ENCODE assay signal across 1 cellular context in the genomic region with DNA sequence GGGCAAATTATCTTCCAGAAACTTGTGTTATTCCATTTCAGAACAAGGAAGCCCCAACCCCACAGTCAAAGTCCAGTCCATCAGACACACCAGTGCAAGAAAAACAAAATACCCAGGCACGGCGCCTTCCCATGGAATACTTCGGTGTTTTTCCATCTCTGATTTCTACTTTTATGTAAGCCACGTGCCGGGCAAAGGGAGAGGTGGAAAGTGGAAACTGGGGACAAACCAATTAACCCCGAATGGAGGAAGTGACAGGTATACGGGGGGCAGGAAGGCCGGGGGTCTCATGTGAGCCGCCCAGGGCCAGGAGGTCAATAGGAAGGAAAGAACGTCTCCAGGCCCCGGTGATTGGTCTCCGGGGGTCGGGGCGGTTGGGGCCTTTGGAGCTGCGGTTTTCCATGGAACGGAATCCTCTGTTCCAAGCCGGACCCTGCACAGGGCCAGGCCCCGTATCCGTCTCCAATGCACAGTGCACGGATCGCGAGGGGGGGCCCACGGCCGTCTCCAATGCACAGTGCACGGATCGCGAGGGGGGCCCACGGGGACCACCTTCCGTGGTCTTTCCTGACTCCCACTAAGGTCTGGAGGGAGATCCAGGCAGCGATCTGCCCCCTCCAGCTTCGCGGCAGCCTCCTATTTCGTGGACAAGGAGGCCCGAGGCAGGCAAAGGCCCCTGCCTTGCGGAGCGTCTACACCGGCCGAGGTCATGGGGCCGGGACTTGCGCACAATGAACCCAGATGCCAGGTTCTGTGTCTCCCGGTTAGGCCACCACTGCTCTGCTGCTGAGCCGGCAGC.
TF ChIP-seq lines count a peak whose summit lies in the region.

No MANE protein-coding gene starts in this region.

TF ChIP-seq in WTC11, 78 proteins besides CTCF, POLR2A, EP300 and RAD21 (continued from another document):
- TF ChIP-seq, protein P1, sequence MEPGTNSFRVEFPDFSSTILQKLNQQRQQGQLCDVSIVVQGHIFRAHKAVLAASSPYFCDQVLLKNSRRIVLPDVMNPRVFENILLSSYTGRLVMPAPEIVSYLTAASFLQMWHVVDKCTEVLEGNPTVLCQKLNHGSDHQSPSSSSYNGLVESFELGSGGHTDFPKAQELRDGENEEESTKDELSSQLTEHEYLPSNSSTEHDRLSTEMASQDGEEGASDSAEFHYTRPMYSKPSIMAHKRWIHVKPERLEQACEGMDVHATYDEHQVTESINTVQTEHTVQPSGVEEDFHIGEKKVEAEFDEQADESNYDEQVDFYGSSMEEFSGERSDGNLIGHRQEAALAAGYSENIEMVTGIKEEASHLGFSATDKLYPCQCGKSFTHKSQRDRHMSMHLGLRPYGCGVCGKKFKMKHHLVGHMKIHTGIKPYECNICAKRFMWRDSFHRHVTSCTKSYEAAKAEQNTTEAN (CRISPR knock-in tag; IDR thresholded peaks at IDR 0.05): no peak
- TF ChIP-seq, protein P2, sequence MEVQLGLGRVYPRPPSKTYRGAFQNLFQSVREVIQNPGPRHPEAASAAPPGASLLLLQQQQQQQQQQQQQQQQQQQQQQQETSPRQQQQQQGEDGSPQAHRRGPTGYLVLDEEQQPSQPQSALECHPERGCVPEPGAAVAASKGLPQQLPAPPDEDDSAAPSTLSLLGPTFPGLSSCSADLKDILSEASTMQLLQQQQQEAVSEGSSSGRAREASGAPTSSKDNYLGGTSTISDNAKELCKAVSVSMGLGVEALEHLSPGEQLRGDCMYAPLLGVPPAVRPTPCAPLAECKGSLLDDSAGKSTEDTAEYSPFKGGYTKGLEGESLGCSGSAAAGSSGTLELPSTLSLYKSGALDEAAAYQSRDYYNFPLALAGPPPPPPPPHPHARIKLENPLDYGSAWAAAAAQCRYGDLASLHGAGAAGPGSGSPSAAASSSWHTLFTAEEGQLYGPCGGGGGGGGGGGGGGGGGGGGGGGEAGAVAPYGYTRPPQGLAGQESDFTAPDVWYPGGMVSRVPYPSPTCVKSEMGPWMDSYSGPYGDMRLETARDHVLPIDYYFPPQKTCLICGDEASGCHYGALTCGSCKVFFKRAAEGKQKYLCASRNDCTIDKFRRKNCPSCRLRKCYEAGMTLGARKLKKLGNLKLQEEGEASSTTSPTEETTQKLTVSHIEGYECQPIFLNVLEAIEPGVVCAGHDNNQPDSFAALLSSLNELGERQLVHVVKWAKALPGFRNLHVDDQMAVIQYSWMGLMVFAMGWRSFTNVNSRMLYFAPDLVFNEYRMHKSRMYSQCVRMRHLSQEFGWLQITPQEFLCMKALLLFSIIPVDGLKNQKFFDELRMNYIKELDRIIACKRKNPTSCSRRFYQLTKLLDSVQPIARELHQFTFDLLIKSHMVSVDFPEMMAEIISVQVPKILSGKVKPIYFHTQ (CRISPR knock-in tag; IDR thresholded peaks at IDR 0.05): no peak
- TF ChIP-seq JUN (CRISPR knock-in tag; IDR thresholded peaks at IDR 0.05) (no peak), ZBTB21 (CRISPR knock-in tag; IDR thresholded peaks at IDR 0.05; ENCODE audit: borderline replicate concordance) (no peak), NFYB (CRISPR knock-in tag; conservative IDR thresholded peaks at IDR 0.05; ENCODE audit: low read depth) (no peak), KAT7 (CRISPR knock-in tag; IDR thresholded peaks at IDR 0.05; ENCODE audit: borderline replicate concordance) (no peak), NR3C1 (CRISPR knock-in tag; conservative IDR thresholded peaks at IDR 0.05; ENCODE audit: low read depth) (no peak), ZNF416 (CRISPR knock-in tag; IDR thresholded peaks at IDR 0.05) (no peak)
- TF ChIP-seq, protein P3, sequence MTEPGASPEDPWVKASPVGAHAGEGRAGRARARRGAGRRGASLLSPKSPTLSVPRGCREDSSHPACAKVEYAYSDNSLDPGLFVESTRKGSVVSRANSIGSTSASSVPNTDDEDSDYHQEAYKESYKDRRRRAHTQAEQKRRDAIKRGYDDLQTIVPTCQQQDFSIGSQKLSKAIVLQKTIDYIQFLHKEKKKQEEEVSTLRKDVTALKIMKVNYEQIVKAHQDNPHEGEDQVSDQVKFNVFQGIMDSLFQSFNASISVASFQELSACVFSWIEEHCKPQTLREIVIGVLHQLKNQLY (CRISPR knock-in tag; IDR thresholded peaks at IDR 0.05): no peak
